8 cellular contexts compared by ENCODE assay signal in the genomic region with DNA sequence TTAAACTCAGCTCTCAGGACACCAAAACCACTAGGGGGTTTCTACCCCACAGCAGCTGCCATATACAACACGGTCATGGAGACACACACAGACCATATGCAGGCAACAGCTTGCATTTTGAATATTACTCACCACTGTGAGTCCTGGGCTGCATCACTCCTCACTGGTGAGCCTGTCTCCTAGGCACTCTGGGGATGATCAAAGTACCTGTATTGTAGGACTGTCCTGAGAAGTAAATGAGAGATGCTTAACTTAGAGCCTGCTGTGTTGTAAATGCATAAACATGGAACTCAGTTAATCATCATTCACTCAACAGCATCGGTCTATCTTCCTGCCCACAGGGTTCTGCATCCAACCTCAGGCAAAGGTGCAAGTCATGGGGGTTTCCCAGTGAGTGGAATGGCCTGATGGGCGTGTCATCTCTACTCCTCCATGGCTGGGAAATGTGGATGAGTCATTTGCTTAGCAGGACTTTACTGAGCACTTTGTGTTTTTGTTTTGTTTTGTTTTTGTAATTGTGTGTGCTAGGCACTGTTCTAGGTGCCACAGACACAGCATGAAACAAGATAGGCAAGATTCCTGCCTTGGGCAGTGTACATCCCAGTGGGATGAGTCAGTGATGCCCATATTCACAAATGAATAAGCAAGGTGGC.
DNase-seq lines count a peak whose midpoint lies in the region; ATAC-seq and TF ChIP-seq lines count a peak whose summit lies in the region.
"Had no signal": no experiment of that assay in that cellular context is flagged by ENCODE, and none has a peak within 500 bp of the region (broad histone marks: within the 10 kb centered on the region; RNA-seq: fewer than 3 reads in every experiment).

No MANE protein-coding gene starts in this region.

- no peaks in the 10 kb centered on the region for H3K36me3 ChIP-seq in Panc1 (ENCODE audit: control insufficient read depth, insufficient read depth, low read length)
- H3K36me3 ChIP-seq in testis (ENCODE audit: low read depth, missing control alignments), result no peaks in the 10 kb centered on the region

- no peaks in the 10 kb centered on the region for H3K4me1 ChIP-seq in Panc1 (ENCODE audit: control insufficient read depth, insufficient read depth, low read length)
- H3K4me1 ChIP-seq in testis, result no peaks in the 10 kb centered on the region
- H3K4me1 ChIP-seq: psoas muscle had no signal

- H3K9me3 ChIP-seq in Panc1 (ENCODE audit: control insufficient read depth, insufficient read depth, low read depth, low read length) (no peaks in the 10 kb centered on the region), testis (no peaks in the 10 kb centered on the region)
- H3K9me3 ChIP-seq: psoas muscle had no signal

- H3K27me3 ChIP-seq in Panc1 (ENCODE audit: control insufficient read depth, insufficient read depth, low read length), result no peaks in the 10 kb centered on the region
- H3K27me3 ChIP-seq in testis, result no peaks in the 10 kb centered on the region

- H3K27ac ChIP-seq in Panc1 (ENCODE audit: low read length) (no peak overlapping the region), testis (no peak overlapping the region)
- H3K27ac ChIP-seq: psoas muscle had no signal

- TF ChIP-seq POLR2A in testis (IDR thresholded peaks at IDR 0.05), result no peak

- DNase-seq in Panc1 (ENCODE audit: low read depth, low spot score), result no peak
- peak; percentile 65 for DNase-seq in fibroblast of villous mesenchyme (ENCODE audit: low read depth)
- no peak for DNase-seq in NCI-H2029 (lab: John Stamatoyannopoulos, UW)
- DNase-seq in testis, result no peak
- DNase-seq in NOMO-1 treated with dmso at 0.1 percent for 144 hours (lab: John Stamatoyannopoulos, UW; ENCODE audit: unreplicated experiment), result no peak
- DNase-seq: psoas muscle had no signal

- CTCF ChIA-PET in Panc1 (lab: Charles Lee), result no interaction called here

- no TSS peak for BruUV-seq in Panc1 (replicated peaks; lab: Mats Ljungman, UMichigan)

- POLR2A ChIA-PET in Panc1 (lab: Charles Lee), result no interaction called here

- intact Hi-C loops in Panc1 (cut with micrococcal nuclease; ENCODE audit: unreplicated experiment) (no loop called here), testis (cut with DNase I; ENCODE audit: low total_unique reads) (no loop called here)

- ATAC-seq in GM18870 (IDR thresholded peaks at IDR 0.05; ENCODE audit: unreplicated experiment) (peak; percentile 87), HG02610 (IDR thresholded peaks at IDR 0.05; ENCODE audit: unreplicated experiment) (peak; percentile 94), Panc1 (peak; percentile 85)

- TF ChIP-seq CTCF in Panc1 (IDR thresholded peaks at IDR 0.05) (no peak), fibroblast of villous mesenchyme (IDR thresholded peaks at IDR 0.05; ENCODE audit: insufficient read depth, low read depth, low read length) (no peak), testis (IDR thresholded peaks at IDR 0.05) (no peak)

- H3K4me3 ChIP-seq in Panc1 (ENCODE audit: low read depth in 2 of 2, low read length in 2 of 2) (no peak overlapping the region), fibroblast of villous mesenchyme (ENCODE audit: low read depth, low read length) (no peak overlapping the region), testis (no peak overlapping the region)
- H3K4me3 ChIP-seq: psoas muscle had no signal

- 80 to 85% methylated on average over 3 of the region's 3 CpGs for WGBS in testis, 2 donors

- in situ Hi-C loops in Panc1 (cut with HindIII; ENCODE audit: low pct_unique_long_range_greater_than_20kb, low sequenced_read_pairs), result no loop called here
